ENCODE assay signal across 25 cellular contexts in the genomic region with DNA sequence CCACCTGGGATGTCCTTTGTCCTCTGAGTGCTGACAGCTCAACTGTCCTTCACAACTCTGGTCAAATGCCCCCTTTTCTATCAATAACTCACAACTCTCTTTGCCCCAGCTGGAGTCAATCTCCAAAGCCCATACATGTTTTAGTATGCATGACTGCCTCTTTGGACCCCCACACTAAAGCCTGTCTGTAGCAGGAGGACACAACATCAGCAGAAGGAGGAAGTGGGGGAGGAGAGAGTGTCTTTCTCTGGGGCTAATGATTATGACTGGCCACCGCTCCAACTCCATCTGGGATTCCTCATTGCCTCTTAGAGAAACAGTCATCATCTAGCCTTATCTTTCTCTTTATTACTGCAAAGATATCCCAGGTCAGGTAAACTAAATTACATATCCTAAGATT.
"Had no signal": no experiment of that assay in that cellular context is flagged by ENCODE, and none has a peak within 500 bp of the region (broad histone marks: within the 10 kb centered on the region; RNA-seq: fewer than 3 reads in every experiment).

No MANE protein-coding gene starts in this region.

- H3K27ac ChIP-seq: foreskin keratinocyte, left ventricle myocardium inferior, lower lobe of right lung, parathyroid adenoma, prostate gland, right lobe of liver, spleen, testis, tibial nerve, upper lobe of right lung, vagina had no signal

- H3K27me3 ChIP-seq: foreskin keratinocyte, right lobe of liver, spleen, testis, tibial nerve, upper lobe of right lung, vagina had no signal

- H3K4me1 ChIP-seq: lower lobe of right lung, right lobe of liver, spleen, upper lobe of right lung had no signal

- H3K4me1 Mint-ChIP-seq: immature natural killer cell; memory B cell; stimulated activated memory B cell treated with anti-CD40 and anti-IgM and Interleukin-4, amounts not matched to agents 10 μg/mL and 1 μg/mL and 100 μg/mL, for 72 hours; stimulated activated naive CD8-positive, alpha-beta T cell treated with anti-CD3 and anti-CD28 coated beads, Interleukin-15, amount 100 ng/mL, for 72 hours had no signal

- H3K79me2 ChIP-seq: parathyroid adenoma had no signal

- H3K9ac ChIP-seq: parathyroid adenoma had no signal

- H2AFZ ChIP-seq: parathyroid adenoma had no signal

- H3K27ac Mint-ChIP-seq: endodermal cell; immature natural killer cell; memory B cell; natural killer cell treated with Interleukin-12 subunit alpha and Interleukin-12 subunit beta and Interleukin-15 and Interleukin-18, amount 100 ng/mL, for 72 hours; stimulated activated memory B cell treated with anti-CD40 and anti-IgM and Interleukin-4, amounts not matched to agents 10 μg/mL and 1 μg/mL and 100 μg/mL, for 72 hours; stimulated activated naive CD8-positive, alpha-beta T cell treated with anti-CD3 and anti-CD28 coated beads, Interleukin-15, amount 100 ng/mL, for 72 hours had no signal

- DNase-seq: effector CD4-positive, alpha-beta T cell; endodermal cell; erythroblast; foreskin keratinocyte; immature natural killer cell; left ventricle myocardium inferior; lower lobe of right lung; midbrain; right lobe of liver; spleen; stimulated activated CD4-positive, alpha-beta T cell treated with anti-CD3 and anti-CD28 coated beads, Interleukin-15, amount 100 ng/mL, for 24 hours; stimulated activated CD4-positive, alpha-beta T cell treated with anti-CD3 and anti-CD28 coated beads, Interleukin-1b, Interleukin-23, amount 100 ng/mL, for 48 hours; stimulated activated CD4-positive, alpha-beta T cell treated with anti-CD3 and anti-CD28 coated beads, Interleukin-4, amount 100 ng/mL, for 24 hours; stimulated activated naive CD8-positive, alpha-beta T cell treated with anti-CD3 and anti-CD28 coated beads, Interleukin-15, amount 100 ng/mL, for 72 hours; testis; upper lobe of right lung had no signal

- ATAC-seq: foreskin keratinocyte; lower lobe of right lung; natural killer cell treated with Interleukin-12 subunit alpha and Interleukin-12 subunit beta and Interleukin-15 and Interleukin-18, amount 100 ng/mL, for 72 hours; right lobe of liver; stimulated activated memory B cell treated with anti-CD40 and anti-IgM and Interleukin-4, amounts not matched to agents 10 μg/mL and 1 μg/mL and 100 μg/mL, for 72 hours; stimulated activated naive CD8-positive, alpha-beta T cell treated with anti-CD3 and anti-CD28 coated beads, Interleukin-15, amount 100 ng/mL, for 72 hours; upper lobe of right lung had no signal

- H3K9me3 Mint-ChIP-seq: endodermal cell; immature natural killer cell; memory B cell; natural killer cell treated with Interleukin-12 subunit alpha and Interleukin-12 subunit beta and Interleukin-15 and Interleukin-18, amount 100 ng/mL, for 72 hours; stimulated activated memory B cell treated with anti-CD40 and anti-IgM and Interleukin-4, amounts not matched to agents 10 μg/mL and 1 μg/mL and 100 μg/mL, for 72 hours; stimulated activated naive CD8-positive, alpha-beta T cell treated with anti-CD3 and anti-CD28 coated beads, Interleukin-15, amount 100 ng/mL, for 72 hours had no signal

- H3K4me3 Mint-ChIP-seq: endodermal cell; immature natural killer cell; memory B cell; natural killer cell treated with Interleukin-12 subunit alpha and Interleukin-12 subunit beta and Interleukin-15 and Interleukin-18, amount 100 ng/mL, for 72 hours; stimulated activated memory B cell treated with anti-CD40 and anti-IgM and Interleukin-4, amounts not matched to agents 10 μg/mL and 1 μg/mL and 100 μg/mL, for 72 hours; stimulated activated naive CD8-positive, alpha-beta T cell treated with anti-CD3 and anti-CD28 coated beads, Interleukin-15, amount 100 ng/mL, for 72 hours had no signal

- FAIRE-seq: endothelial cell of umbilical vein, keratinocyte had no signal

- H3K36me3 Mint-ChIP-seq: immature natural killer cell; memory B cell; natural killer cell treated with Interleukin-12 subunit alpha and Interleukin-12 subunit beta and Interleukin-15 and Interleukin-18, amount 100 ng/mL, for 72 hours; stimulated activated memory B cell treated with anti-CD40 and anti-IgM and Interleukin-4, amounts not matched to agents 10 μg/mL and 1 μg/mL and 100 μg/mL, for 72 hours had no signal

- H3K36me3 ChIP-seq: left ventricle myocardium inferior, lower lobe of right lung, prostate gland, right lobe of liver, spleen, tibial nerve, upper lobe of right lung, vagina had no signal

- H3K9me3 ChIP-seq: left ventricle myocardium inferior, lower lobe of right lung, prostate gland, right lobe of liver, spleen, testis, tibial nerve, upper lobe of right lung, vagina had no signal

- H3K27me3 Mint-ChIP-seq: memory B cell; stimulated activated memory B cell treated with anti-CD40 and anti-IgM and Interleukin-4, amounts not matched to agents 10 μg/mL and 1 μg/mL and 100 μg/mL, for 72 hours; stimulated activated naive CD8-positive, alpha-beta T cell treated with anti-CD3 and anti-CD28 coated beads, Interleukin-15, amount 100 ng/mL, for 72 hours had no signal

- H3K4me3 ChIP-seq: left ventricle myocardium inferior, lower lobe of right lung, prostate gland, right lobe of liver, spleen, testis, tibial nerve, upper lobe of right lung, vagina had no signal
